25 cellular contexts compared by ENCODE assay signal in genomic region chr4:73690051-73690744, GRCh38. TPM values are rescaled to one million over a fixed set of nuclear protein-coding genes. Genes with fewer than 3 reads are reported as not detected.
A peak's percentile ranks its signal among the peaks of the same experiment; 100 is the strongest.
DNase-seq lines count a peak whose midpoint lies in the region; ATAC-seq and TF ChIP-seq lines count a peak whose summit lies in the region.
"Had no signal": no experiment of that assay in that cellular context is flagged by ENCODE, and none has a peak within 500 bp of the region (broad histone marks: within the 10 kb centered on the region; RNA-seq: fewer than 3 reads in every experiment).

No MANE protein-coding gene starts in this region.

- no peak overlapping the region for H3K4me3 ChIP-seq in breast epithelium
- no peak overlapping the region for H3K4me3 ChIP-seq in fibroblast of the aortic adventitia (ENCODE audit: low read depth, low read length)

- peaks cover 7% of the 10 kb centered on the region for H3K9me3 Mint-ChIP-seq in MCF 10A (ENCODE audit: unreplicated experiment)
- H3K9me3 Mint-ChIP-seq in naive thymus-derived CD8-positive, alpha-beta T cell, result peaks cover 0 to 10% (median 0%) of the 10 kb centered on the region in 9 donors
- H3K9me3 Mint-ChIP-seq: activated naive CD4-positive, alpha-beta T cell treated with anti-CD3 and anti-CD28 coated beads, Interleukin-2, amount 10 ng/mL, durations not matched to agents 7 days and 5 days; type B pancreatic cell had no signal

- H3K4me1 ChIP-seq in breast epithelium, result no peaks in the 10 kb centered on the region

- no peaks in the 10 kb centered on the region for H3K27me3 Mint-ChIP-seq in MCF 10A (ENCODE audit: insufficient read depth, unreplicated experiment)
- peaks cover 0 to 9% (median 0%) of the 10 kb centered on the region in 5 donors for H3K27me3 Mint-ChIP-seq in naive thymus-derived CD8-positive, alpha-beta T cell
- H3K27me3 Mint-ChIP-seq: activated naive CD4-positive, alpha-beta T cell treated with anti-CD3 and anti-CD28 coated beads, Interleukin-2, amount 10 ng/mL, durations not matched to agents 7 days and 5 days; CD4-positive, alpha-beta T cell; type B pancreatic cell had no signal

- BruUV-seq in MCF 10A (replicated peaks; lab: Mats Ljungman, UMichigan), result no TSS peak

- TF ChIP-seq CTCF in MCF 10A (IDR thresholded peaks at IDR 0.05; ENCODE audit: unreplicated experiment), result no peak
- TF ChIP-seq CTCF in breast epithelium (IDR thresholded peaks at IDR 0.05), result no peak
- TF ChIP-seq CTCF in fibroblast of the aortic adventitia (IDR thresholded peaks at IDR 0.05; ENCODE audit: insufficient read depth, low read length), result no peak

- CTCF ChIA-PET in MCF 10A (lab: Yijun Ruan, JAX), result interaction anchor here (1.3 kb wide), 1 partner anchor 28 kb away, joined by 4 read pairs; no protein-coding TSS in a partner anchor

- POLR2A ChIA-PET in MCF 10A (lab: Yijun Ruan, JAX), result no interaction called here
- POLR2A ChIA-PET in naive thymus-derived CD8-positive, alpha-beta T cell (lab: Charles Lee), result no interaction called here

- H3K27me3 ChIP-seq in breast epithelium, result no peaks in the 10 kb centered on the region

- peak; percentile 11; the same call in 1 of the 3 replicates for ATAC-seq in SK-N-SH treated with all-trans-retinoic acid at 6 μM for 48 hours
- no peak for ATAC-seq in naive thymus-derived CD8-positive, alpha-beta T cell
- ATAC-seq in GM18907 (IDR thresholded peaks at IDR 0.05; ENCODE audit: unreplicated experiment), result no peak
- ATAC-seq: HepG2; stimulated activated naive CD8-positive, alpha-beta T cell treated with anti-CD3 and anti-CD28 coated beads, Interleukin-15, Interleukin-2, amounts not matched to agents 100 U/mL and 50 U/mL, for 24 hours had no signal

- peaks cover 11% of the 10 kb centered on the region for H3K4me1 Mint-ChIP-seq in MCF 10A (ENCODE audit: insufficient read depth, unreplicated experiment)
- H3K4me1 Mint-ChIP-seq in naive thymus-derived CD8-positive, alpha-beta T cell, result no peaks in the 10 kb centered on the region
- H3K4me1 Mint-ChIP-seq: activated naive CD4-positive, alpha-beta T cell treated with anti-CD3 and anti-CD28 coated beads, Interleukin-2, amount 10 ng/mL, durations not matched to agents 7 days and 5 days; immature natural killer cell had no signal

- TF ChIP-seq POLR2A in breast epithelium (IDR thresholded peaks at IDR 0.05), result no peak

- no peaks in the 10 kb centered on the region for H3K36me3 Mint-ChIP-seq in MCF 10A (ENCODE audit: insufficient read depth, unreplicated experiment)
- H3K36me3 Mint-ChIP-seq in naive thymus-derived CD8-positive, alpha-beta T cell, result peaks cover 0 to 4% (median 0%) of the 10 kb centered on the region in 3 donors
- H3K36me3 Mint-ChIP-seq: activated naive CD4-positive, alpha-beta T cell treated with anti-CD3 and anti-CD28 coated beads, Interleukin-2, amount 10 ng/mL, durations not matched to agents 7 days and 5 days; immature natural killer cell; type B pancreatic cell had no signal

- peak overlapping the region; percentile 8 for H3K27ac Mint-ChIP-seq in MCF 10A (ENCODE audit: low read depth, unreplicated experiment)
- no peak overlapping the region for H3K27ac Mint-ChIP-seq in naive thymus-derived CD8-positive, alpha-beta T cell
- H3K27ac Mint-ChIP-seq: activated naive CD4-positive, alpha-beta T cell treated with anti-CD3 and anti-CD28 coated beads, Interleukin-2, amount 10 ng/mL, durations not matched to agents 7 days and 5 days; CD4-positive, alpha-beta T cell; immature natural killer cell; type B pancreatic cell had no signal

- intact Hi-C loops in MCF 10A (cut with micrococcal nuclease), result no loop called here
- intact Hi-C loops in breast epithelium (cut with DNase I; ENCODE audit: low total_unique reads), result no loop called here

- no peak overlapping the region for H3K4me3 Mint-ChIP-seq in MCF 10A (ENCODE audit: unreplicated experiment)
- H3K4me3 Mint-ChIP-seq in naive thymus-derived CD8-positive, alpha-beta T cell, result no peak overlapping the region
- H3K4me3 Mint-ChIP-seq: activated naive CD4-positive, alpha-beta T cell treated with anti-CD3 and anti-CD28 coated beads, Interleukin-2, amount 10 ng/mL, durations not matched to agents 7 days and 5 days; CD4-positive, alpha-beta T cell; immature natural killer cell; type B pancreatic cell had no signal

- DNase-seq in MCF 10A (ENCODE audit: unreplicated experiment), result peak; percentile 51
- no peak for DNase-seq in breast epithelium (ENCODE audit: low spot score in 2 of 2)
- DNase-seq in fibroblast of the aortic adventitia (ENCODE audit: low read depth), result peak; percentile 43
- DNase-seq in naive thymus-derived CD8-positive, alpha-beta T cell, result no peak
- DNase-seq in NCI-H2227 (lab: John Stamatoyannopoulos, UW; ENCODE audit: unreplicated experiment), result no peak
- DNase-seq in SHP77 (lab: John Stamatoyannopoulos, UW), result no peak
- DNase-seq: activated CD4-positive, alpha-beta T cell treated with anti-CD3 and anti-CD28 coated beads, Interleukin-2, amount 50 U/mL, for 48 hours; activated naive CD4-positive, alpha-beta T cell treated with anti-CD3 and anti-CD28 coated beads, Interleukin-2, amount 10 ng/mL, durations not matched to agents 7 days and 5 days; activated T-cell treated with anti-CD3 and anti-CD28 coated beads, Interleukin-2, amount 50 U/mL, for 1 hour; CD4-positive, alpha-beta T cell; dermis blood vessel endothelial cell; DND-41; head of caudate nucleus; immature natural killer cell; mesendoderm; NCI-H2029 treated with DMSO at 0.1 percent for 48 hours; NCI-H69; OCI-M1; stimulated activated naive CD8-positive, alpha-beta T cell treated with anti-CD3 and anti-CD28 coated beads, Interleukin-15, Interleukin-2, amounts not matched to agents 100 U/mL and 50 U/mL, for 24 hours; SW 1271 had no signal

- H3K27ac ChIP-seq in breast epithelium, result no peak overlapping the region

- no peaks in the 10 kb centered on the region for H3K36me3 ChIP-seq in breast epithelium

- H3K9me3 ChIP-seq in breast epithelium, result no peaks in the 10 kb centered on the region

TF ChIP-seq in SK-N-SH treated with all-trans-retinoic acid at 6 μM for 48 hours, 23 proteins besides CTCF, POLR2A, EP300 and RAD21 (continues in another document):
- TF ChIP-seq PATZ1 (CRISPR knock-in tag; IDR thresholded peaks at IDR 0.05; ENCODE audit: borderline replicate concordance), result no peak
- no peak for TF ChIP-seq ESRRG (CRISPR knock-in tag; IDR thresholded peaks at IDR 0.05)
- no peak for TF ChIP-seq PPARA (CRISPR knock-in tag; IDR thresholded peaks at IDR 0.05; ENCODE audit: borderline replicate concordance)
- no peak for TF ChIP-seq ZFP3 (CRISPR knock-in tag; IDR thresholded peaks at IDR 0.05)
- no peak for TF ChIP-seq OSR1 (CRISPR knock-in tag; IDR thresholded peaks at IDR 0.05)
- no peak for TF ChIP-seq ZNF565 (CRISPR knock-in tag; conservative IDR thresholded peaks at IDR 0.05; ENCODE audit: low read depth)
- TF ChIP-seq ZC3H10 (CRISPR knock-in tag; IDR thresholded peaks at IDR 0.05), result no peak
- TF ChIP-seq TOX (CRISPR knock-in tag; IDR thresholded peaks at IDR 0.05; ENCODE audit: borderline replicate concordance), result no peak
- no peak for TF ChIP-seq ZFP30 (CRISPR knock-in tag; IDR thresholded peaks at IDR 0.05)
- TF ChIP-seq TCF4 (CRISPR knock-in tag; IDR thresholded peaks at IDR 0.05; ENCODE audit: borderline replicate concordance), result no peak
- TF ChIP-seq CSDC2 (CRISPR knock-in tag; IDR thresholded peaks at IDR 0.05), result no peak
- no peak for TF ChIP-seq BACH2 (CRISPR knock-in tag; IDR thresholded peaks at IDR 0.05; ENCODE audit: borderline replicate concordance)
- TF ChIP-seq ISL1 (CRISPR knock-in tag; IDR thresholded peaks at IDR 0.05), result no peak
- TF ChIP-seq POU6F1 (CRISPR knock-in tag; IDR thresholded peaks at IDR 0.05; ENCODE audit: borderline replicate concordance, low read depth), result no peak
- no peak for TF ChIP-seq ZNF8 (CRISPR knock-in tag; IDR thresholded peaks at IDR 0.05)
- no peak for TF ChIP-seq GLIS3 (CRISPR knock-in tag; IDR thresholded peaks at IDR 0.05)

RNA-seq across cellular contexts. Expression of gene CXCL8, which starts 50.2 kb away (rescaled TPM):
- 17.0 and 36.2 TPM in 2 replicates for total RNA-seq in MCF 10A (2022)
- 10 to 100 TPM in 1 of 3 donors, 1 to 10 TPM in 1, under 1 TPM in 1; 0.64 to 33.7 (median 2.6) TPM for total RNA-seq in breast epithelium
- 0.98 and 2.4 TPM in 2 replicates for total RNA-seq in fibroblast of the aortic adventitia (ENCODE audit: low replicate concordance)
- 1 to 10 TPM; 1.1 to 1.2 TPM for total RNA-seq in naive thymus-derived CD8-positive, alpha-beta T cell
- under 1 TPM in 2 of 3 donors, not detected in 1; 0.09 to 0.22 TPM for polyA plus RNA-seq in naive thymus-derived CD8-positive, alpha-beta T cell
- polyA plus RNA-seq: neural cell had no signal

Comparison
In these comparisons a context has a peak if more than half of its experiments do, and no peak if none do; other contexts are left out.
1. DNase-seq: peak in MCF 10A (single experiment) and fibroblast of the aortic adventitia (single experiment); none in breast epithelium (0 of 2), naive thymus-derived CD8-positive, alpha-beta T cell (0 of 10), NCI-H2227 (single experiment) and SHP77 (0 of 2).